ENCODE assay signal across 8 cellular contexts in the genomic region with DNA sequence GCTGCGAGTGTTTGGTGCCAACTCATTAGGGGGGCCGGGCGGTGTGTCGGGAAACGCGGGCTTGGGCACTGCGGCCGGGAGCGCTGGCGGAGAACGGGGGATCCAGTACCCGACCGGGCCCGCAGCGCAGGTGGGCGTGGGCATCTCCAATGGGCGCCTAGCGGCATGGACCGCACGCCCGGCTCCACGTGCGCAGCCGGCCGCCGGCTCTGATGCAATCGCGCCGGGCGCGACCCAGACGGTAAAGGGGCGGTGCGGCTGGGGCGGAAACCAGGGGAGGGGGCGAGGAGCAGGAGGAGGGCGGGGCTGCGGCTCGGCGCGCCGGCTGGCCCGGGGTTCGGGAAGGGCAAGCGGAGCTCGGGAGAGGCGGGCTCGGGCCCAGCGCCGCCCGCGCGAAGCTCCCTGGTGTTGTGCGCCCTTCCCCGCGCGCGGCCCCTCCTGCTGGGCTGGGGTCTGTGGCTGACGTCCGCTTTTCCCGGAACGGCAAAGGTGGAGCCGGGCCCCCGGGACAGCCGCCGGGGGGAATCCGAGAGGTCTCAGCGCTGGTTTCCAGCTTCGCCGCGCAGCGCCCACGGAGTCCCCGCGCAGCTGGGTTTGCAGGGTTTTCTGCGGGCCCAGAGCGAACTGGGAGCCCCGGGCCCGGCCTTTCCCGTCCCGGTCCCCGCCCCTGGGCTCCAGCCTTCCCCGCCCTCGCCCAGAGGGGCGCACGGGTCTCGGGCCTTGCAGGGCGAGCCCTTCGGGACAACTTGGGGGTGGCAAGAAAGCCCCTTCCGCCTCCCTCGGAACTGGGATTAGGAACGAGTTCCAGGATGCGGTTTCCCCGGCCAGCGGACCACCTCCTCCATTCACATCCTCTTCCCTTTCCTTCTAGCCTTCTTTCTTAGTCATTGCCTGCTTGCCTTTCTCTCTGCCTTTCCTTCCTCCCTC. TPM values are rescaled to one million over a fixed set of nuclear protein-coding genes. Genes with fewer than 3 reads are reported as not detected.
DNase-seq lines count a peak whose midpoint lies in the region; ATAC-seq and TF ChIP-seq lines count a peak whose summit lies in the region.

No MANE protein-coding gene starts in this region.

- peak overlapping the region; percentile 85 for H3K23ac ChIP-seq in IMR-90 (ENCODE audit: low read depth, low read length)

- H4K91ac ChIP-seq in IMR-90 (ENCODE audit: insufficient read depth, low read depth, low read length), result peak overlapping the region; percentile 96

- no peak for TF ChIP-seq CTCF in IMR-90 (conservative IDR thresholded peaks at IDR 0.05; ENCODE audit: low read depth, low read length)
- no peak for TF ChIP-seq CTCF in RWPE2 (IDR thresholded peaks at IDR 0.05; ENCODE audit: poor library complexity, severe bottlenecking)
- no peak for TF ChIP-seq CTCF in neural crest cell (conservative IDR thresholded peaks at IDR 0.05)
- TF ChIP-seq CTCF in stomach (IDR thresholded peaks at IDR 0.05), result no peak

- H3K27me3 Mint-ChIP-seq in neural crest cell (ENCODE audit: low read depth), result no peaks in the 10 kb centered on the region

- no peak overlapping the region; the same call in 1 of the 2 replicates for H2BK20ac ChIP-seq in IMR-90 (ENCODE audit: low read depth, low read length)

- dilution Hi-C loops in IMR-90 (cut with HindIII; ENCODE audit: low sequenced_read_pairs, unreplicated experiment), result no loop called here

- H3K9me3 ChIP-seq in IMR-90 (ENCODE audit: control insufficient read depth, insufficient read depth, low read length), result no peaks in the 10 kb centered on the region
- no peaks in the 10 kb centered on the region for H3K9me3 ChIP-seq in RWPE2 (ENCODE audit: severe bottlenecking)
- no peaks in the 10 kb centered on the region for H3K9me3 ChIP-seq in stomach

- no peak for TF ChIP-seq RAD21 in IMR-90 (IDR thresholded peaks at IDR 0.05; ENCODE audit: low read length)

- H3K36me3 ChIP-seq in IMR-90 (ENCODE audit: control insufficient read depth, insufficient read depth, low read length) (peaks cover 5% of the 10 kb centered on the region; the same call in 1 of the 2 replicates), RWPE2 (ENCODE audit: low read depth) (peaks cover 15% of the 10 kb centered on the region; the same call in 1 of the 2 replicates), stomach (no peaks in the 10 kb centered on the region)

- peak; percentile 76 for ATAC-seq in GM21528 (IDR thresholded peaks at IDR 0.05; ENCODE audit: low FRiP score, unreplicated experiment)
- peak; percentile 85 for ATAC-seq in IMR-90 (ENCODE audit: low read depth)
- ATAC-seq in RWPE2 (ENCODE audit: low read depth), result peak; percentile 78

- no peak for TF ChIP-seq EP300 in stomach (IDR thresholded peaks at IDR 0.05)

- peak overlapping the region; percentile 97 for H3K27ac Mint-ChIP-seq in neural crest cell (ENCODE audit: unreplicated experiment)

- TF ChIP-seq POLR2A in IMR-90 (IDR thresholded peaks at IDR 0.05; ENCODE audit: low read depth, low read length), result peak; percentile 72
- no peak for TF ChIP-seq POLR2A in stomach (IDR thresholded peaks at IDR 0.05)

- peaks cover 10% of the 10 kb centered on the region; the same call in 1 of the 2 replicates for H4K20me1 ChIP-seq in IMR-90 (ENCODE audit: insufficient read depth, low read length)

- H4K8ac ChIP-seq in IMR-90 (ENCODE audit: low read depth in 2 of 2, low read length in 2 of 2), result peak overlapping the region; percentile 95 to 96

- H3K18ac ChIP-seq in IMR-90 (ENCODE audit: low read depth, low read length), result peak overlapping the region; percentile 84

- peak overlapping the region; percentile 97 for H2AFZ ChIP-seq in IMR-90 (replicated peaks; ENCODE audit: low read length, poor library complexity)

- peaks cover 0 to 48% of the 10 kb centered on the region in 2 experiments; a peak in 2 of 4 replicates for H3K79me1 ChIP-seq in IMR-90 (ENCODE audit: low read depth in 1 of 2, low read length in 2 of 2)

- POLR2A ChIA-PET in IMR-90 (lab: Charles Lee; ENCODE audit: unreplicated experiment), result interaction anchor here (1.0 to 1.2 kb wide), 2 partner anchors 8 to 16 kb away, joined by 3 read pairs; no protein-coding TSS in a partner anchor

- peak overlapping the region; percentile 73 for H3K4me2 ChIP-seq in IMR-90 (ENCODE audit: low read depth, low read length)

- peaks cover 20% of the 10 kb centered on the region for H3K4me1 Mint-ChIP-seq in neural crest cell

- H2BK120ac ChIP-seq in IMR-90 (ENCODE audit: low read depth, low read length), result peak overlapping the region; percentile 78

- H2BK5ac ChIP-seq in IMR-90 (ENCODE audit: low read depth, low read length, poor library complexity, severe bottlenecking), result peak overlapping the region; percentile 95

- H3K27ac ChIP-seq in IMR-90 (ENCODE audit: insufficient read depth, low read length) (peak overlapping the region; percentile 99), RWPE2 (ENCODE audit: poor library complexity, severe bottlenecking) (peak overlapping the region; percentile 88), stomach (peak overlapping the region; percentile 80 to 92 (median 86))

- peaks cover 9% of the 10 kb centered on the region for H3K4me1 ChIP-seq in IMR-90 (ENCODE audit: control insufficient read depth, insufficient read depth, low read length)
- no peaks in the 10 kb centered on the region for H3K4me1 ChIP-seq in RWPE2 (ENCODE audit: insufficient read depth, poor library complexity, severe bottlenecking)
- peaks cover 5 to 22% (median 14%) of the 10 kb centered on the region in 4 donors for H3K4me1 ChIP-seq in stomach

- CTCF ChIA-PET in IMR-90 (lab: Yijun Ruan, JAX), result interaction anchor here (0.7 to 2.3 kb wide), 6 partner anchors 22 to 468 kb away, joined by 3 to 10 read pairs (median 4); no protein-coding TSS in a partner anchor

- peak overlapping the region; percentile 81 for H3K4me3 ChIP-seq in IMR-90 (ENCODE audit: insufficient read depth, low read depth, low read length)
- peak overlapping the region; percentile 92 for H3K4me3 ChIP-seq in RWPE2 (ENCODE audit: severe bottlenecking)
- H3K4me3 ChIP-seq in stomach, result peak overlapping the region; percentile 80 to 98 (median 90)

- intact Hi-C loops in IMR-90 (cut with micrococcal nuclease), result loop anchor here (2.0 kb wide), 1 partner anchor 48 kb away; no protein-coding TSS in a partner anchor
- intact Hi-C loops in stomach (cut with DNase I; ENCODE audit: low total_unique reads), result no loop called here

- H3K4ac ChIP-seq in IMR-90 (ENCODE audit: low read depth, low read length), result peak overlapping the region; percentile 98

- peak overlapping the region; percentile 89 for H3K56ac ChIP-seq in IMR-90 (ENCODE audit: extremely low read depth, insufficient read depth, low read length)

- H2BK15ac ChIP-seq in IMR-90 (ENCODE audit: low read depth, low read length), result peak overlapping the region; percentile 6; the same call in 2 of the 3 replicates

- peak overlapping the region; percentile 100 for H3K9ac ChIP-seq in IMR-90 (ENCODE audit: low read depth, low read length)

- peak overlapping the region; percentile 95 for H3K4me3 Mint-ChIP-seq in neural crest cell

- peak overlapping the region; percentile 98 for H3K14ac ChIP-seq in IMR-90 (replicated peaks; ENCODE audit: low read depth, low read length)

- DNase-seq in DMS53 treated with DMSO at 0.1 percent for 48 hours (lab: John Stamatoyannopoulos, UW; ENCODE audit: unreplicated experiment), result peak; percentile 25
- DNase-seq in IMR-90, result peak; percentile 90
- peak; percentile 87 for DNase-seq in RWPE2 (ENCODE audit: low spot score)
- peak; percentile 92 for DNase-seq in activated effector memory CD4-positive, alpha-beta T cell treated with anti-CD3 and anti-CD28 coated beads, Interleukin-2, amount 50 U/mL, for 16 hours
- DNase-seq in fibroblast of the conjunctiva (ENCODE audit: low read depth), result peak; percentile 85
- DNase-seq in neural crest cell (ENCODE audit: low read depth, low spot score), result peak; percentile 85
- peak; percentile 70 for DNase-seq in stomach

- peaks cover 8% of the 10 kb centered on the region; the same call in 1 of the 2 replicates for H3K9me1 ChIP-seq in IMR-90 (ENCODE audit: insufficient read depth, low read length)

- H3K36me3 Mint-ChIP-seq in neural crest cell (ENCODE audit: low read depth), result no peaks in the 10 kb centered on the region

- peak overlapping the region; percentile 87 for H2AK5ac ChIP-seq in IMR-90 (ENCODE audit: low read depth, low read length)

- peak overlapping the region; percentile 99 for H2AK9ac ChIP-seq in IMR-90 (replicated peaks; ENCODE audit: low read depth, low read length, poor library complexity)

- in situ Hi-C loops in IMR-90 (cut with MboI; ENCODE audit: low sequenced_read_pairs), result no loop called here

- H3K9me3 Mint-ChIP-seq in neural crest cell, result no peaks in the 10 kb centered on the region

- no TSS peak for BruUV-seq in IMR-90 (replicated peaks; lab: Mats Ljungman, UMichigan)

- H3K27me3 ChIP-seq in IMR-90 (ENCODE audit: control insufficient read depth, insufficient read depth, low read length) (no peaks in the 10 kb centered on the region), RWPE2 (ENCODE audit: insufficient read depth, poor library complexity, severe bottlenecking) (no peaks in the 10 kb centered on the region), stomach (no peaks in the 10 kb centered on the region)

- peak overlapping the region; percentile 92 for H4K5ac ChIP-seq in IMR-90 (ENCODE audit: low read depth, low read length)

- WGBS in IMR-90 (ENCODE audit: extremely low coverage in 2 of 2, insufficient read length in 1 of 2), 2 experiments, result 0% methylated on average over 60 of the region's 95 CpGs; no CpG with 5 or more reads in 1 of the 2 experiments
- 1 to 4% (median 2%) methylated on average over 30 to 94 of the region's 95 CpGs for WGBS in stomach, 5 donors

TF ChIP-seq in IMR-90, 13 proteins besides CTCF, POLR2A, EP300 and RAD21 (continues in another document):
- TF ChIP-seq MXI1 (IDR thresholded peaks at IDR 0.05; ENCODE audit: borderline replicate concordance, low read depth, low read length) (peak; percentile 99), BHLHE40 (IDR thresholded peaks at IDR 0.05; ENCODE audit: low read depth, low read length) (peak; percentile 93), MAZ (IDR thresholded peaks at IDR 0.05; ENCODE audit: borderline replicate concordance, low read depth, low read length) (peak; percentile 100)
- TF ChIP-seq, protein P1, sequence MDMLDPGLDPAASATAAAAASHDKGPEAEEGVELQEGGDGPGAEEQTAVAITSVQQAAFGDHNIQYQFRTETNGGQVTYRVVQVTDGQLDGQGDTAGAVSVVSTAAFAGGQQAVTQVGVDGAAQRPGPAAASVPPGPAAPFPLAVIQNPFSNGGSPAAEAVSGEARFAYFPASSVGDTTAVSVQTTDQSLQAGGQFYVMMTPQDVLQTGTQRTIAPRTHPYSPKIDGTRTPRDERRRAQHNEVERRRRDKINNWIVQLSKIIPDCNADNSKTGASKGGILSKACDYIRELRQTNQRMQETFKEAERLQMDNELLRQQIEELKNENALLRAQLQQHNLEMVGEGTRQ (IDR thresholded peaks at IDR 0.05; ENCODE audit: low read depth, low read length), result peak; percentile 71

RNA-seq across cellular contexts. Expression of gene MTHFD1L, which starts 0.9 kb away (rescaled TPM):
- total RNA-seq in IMR-90 (2012; rRNA removed), result 53.2 and 53.9 TPM in 2 replicates
- polyA plus RNA-seq in IMR-90 (2012; rRNA removed), result 39.0 and 43.5 TPM in 2 replicates
- polyA plus RNA-seq in IMR-90 (2012; cell fraction: cytosol; rRNA removed), result 21.0 and 28.9 TPM in 2 replicates
- polyA plus RNA-seq in IMR-90 (2012; cell fraction: nucleus; rRNA removed; ENCODE audit: low replicate concordance), result 25.2 and 89.7 TPM in 2 replicates
- total RNA-seq in neural crest cell, result 67.6 and 71.3 TPM in 2 replicates
- 10 to 100 TPM in 3 of 5 donors, 1 to 10 TPM in 2; 8.8 to 16.3 (median 13.8) TPM for total RNA-seq in stomach
- 1 to 10 TPM; 1.8 to 4.4 (median 3.9) TPM for polyA plus RNA-seq in stomach

Comparison
In these comparisons a context has a peak if more than half of its experiments do, and no peak if none do; other contexts are left out.
1. Peak in every context shown above with its lines: DNase-seq, ATAC-seq, H3K4me3 ChIP-seq and H3K27ac ChIP-seq.
2. DNase-seq: peak in every context shown above with its lines; median percentile 92 in activated effector memory CD4-positive, alpha-beta T cell treated with anti-CD3 and anti-CD28 coated beads, Interleukin-2, amount 50 U/mL, for 16 hours; 90 in IMR-90; 87 in RWPE2; 85 in fibroblast of the conjunctiva; 85 in neural crest cell; 70 in stomach; 25 in DMS53 treated with DMSO at 0.1 percent for 48 hours.